In genomic region chr7:134943785-134944400, GRCh38 we compare ENCODE assay signal across 8 cellular contexts. TPM values are rescaled to one million over a fixed set of nuclear protein-coding genes. Genes with fewer than 3 reads are reported as not detected.
A peak's percentile ranks its signal among the peaks of the same experiment; 100 is the strongest.
DNase-seq lines count a peak whose midpoint lies in the region; ATAC-seq and TF ChIP-seq lines count a peak whose summit lies in the region.

No MANE protein-coding gene starts in this region.

- intact Hi-C loops in PC-3 (cut with micrococcal nuclease): loop anchor here (1.0 to 5.0 kb wide), 5 partner anchors 65 to 311 kb away; partner anchors contain the start of gene CALD1

- H3K4me3 Mint-ChIP-seq in endothelial cell (ENCODE audit: unreplicated experiment): no peak overlapping the region

- H3K4me1 ChIP-seq in PC-3 (ENCODE audit: insufficient read depth, low read length) (no peaks in the 10 kb centered on the region), hepatocyte (ENCODE audit: insufficient read depth) (peaks cover 24% of the 10 kb centered on the region)
- H3K4me1 ChIP-seq in effector memory CD4-positive, alpha-beta T cell (ENCODE audit: control insufficient read depth, insufficient read depth, low read length, poor library complexity, severe bottlenecking): no peaks in the 10 kb centered on the region

- H3K27me3 ChIP-seq in PC-3 (ENCODE audit: low read length): no peaks in the 10 kb centered on the region
- no peaks in the 10 kb centered on the region for H3K27me3 ChIP-seq in hepatocyte
- no peaks in the 10 kb centered on the region for H3K27me3 ChIP-seq in effector memory CD4-positive, alpha-beta T cell (replicated peaks; ENCODE audit: control insufficient read depth, insufficient read depth, low read length, poor library complexity, severe bottlenecking)

- no peaks in the 10 kb centered on the region for H3K36me3 ChIP-seq in PC-3 (ENCODE audit: low read depth, low read length)
- no peaks in the 10 kb centered on the region for H3K36me3 ChIP-seq in hepatocyte (replicated peaks; ENCODE audit: insufficient read depth, low read depth)
- no peaks in the 10 kb centered on the region for H3K36me3 ChIP-seq in effector memory CD4-positive, alpha-beta T cell (ENCODE audit: control insufficient read depth, insufficient read depth, low read length)

- ATAC-seq in HG02885 (IDR thresholded peaks at IDR 0.05; ENCODE audit: poor library complexity, unreplicated experiment) (peak; percentile 69), PC-3 (peak; percentile 96)

- POLR2A ChIA-PET in PC-3 (lab: Charles Lee; ENCODE audit: unreplicated experiment): no interaction called here

- peaks cover 28% of the 10 kb centered on the region for H3K36me3 Mint-ChIP-seq in endothelial cell (ENCODE audit: low read depth, unreplicated experiment)

- CTCF ChIA-PET in PC-3 (lab: Charles Lee): interaction anchor here (0.6 to 1.1 kb wide), 4 partner anchors 45 to 330 kb away, joined by 3 to 4 read pairs (median 3); no protein-coding TSS in a partner anchor

- no peak overlapping the region for H3K4me2 ChIP-seq in PC-3 (ENCODE audit: low read length)
- no peak overlapping the region for H3K4me2 ChIP-seq in hepatocyte

- no TSS peak for BruUV-seq in PC-3 (replicated peaks; lab: Mats Ljungman, UMichigan)

- H2AFZ ChIP-seq in PC-3 (ENCODE audit: low read length): no peak overlapping the region
- H2AFZ ChIP-seq in hepatocyte: no peak overlapping the region

- H3F3A ChIP-seq in PC-3 (ENCODE audit: low read length, unreplicated experiment): no peaks in the 10 kb centered on the region

- WGBS in hepatocyte (ENCODE audit: low lambda C conversion rate, missing lambda C conversion rate): 72% methylated on average over 3 of the region's 3 CpGs

- H4K20me1 ChIP-seq in PC-3 (ENCODE audit: low read length): no peaks in the 10 kb centered on the region
- H4K20me1 ChIP-seq in hepatocyte (ENCODE audit: insufficient read depth, poor library complexity, severe bottlenecking): no peaks in the 10 kb centered on the region

- H3K27ac ChIP-seq in PC-3 (ENCODE audit: low read length) (no peak overlapping the region), hepatocyte (no peak overlapping the region)
- no peak overlapping the region for H3K27ac ChIP-seq in effector memory CD4-positive, alpha-beta T cell (ENCODE audit: insufficient read depth, low read length, poor library complexity, severe bottlenecking)

- no peak overlapping the region for H3K27ac Mint-ChIP-seq in endothelial cell (ENCODE audit: unreplicated experiment)

- H3K4me3 ChIP-seq in PC-3 (ENCODE audit: low read length) (no peak overlapping the region), hepatocyte (no peak overlapping the region)
- H3K4me3 ChIP-seq in effector memory CD4-positive, alpha-beta T cell (ENCODE audit: insufficient read depth, low read depth, low read length, poor library complexity, severe bottlenecking): no peak overlapping the region

- no peaks in the 10 kb centered on the region for H3K79me2 ChIP-seq in PC-3 (ENCODE audit: low read length)
- no peaks in the 10 kb centered on the region for H3K79me2 ChIP-seq in hepatocyte

- no peaks in the 10 kb centered on the region for H3K9me3 Mint-ChIP-seq in endothelial cell (ENCODE audit: unreplicated experiment)

- H3K9ac ChIP-seq in PC-3 (ENCODE audit: low read length): no peak overlapping the region

- H3K9me3 ChIP-seq in PC-3 (ENCODE audit: low read length) (no peaks in the 10 kb centered on the region), hepatocyte (ENCODE audit: low read depth) (no peaks in the 10 kb centered on the region)
- H3K9me3 ChIP-seq in effector memory CD4-positive, alpha-beta T cell (ENCODE audit: control insufficient read depth, low read length): no peaks in the 10 kb centered on the region

- TF ChIP-seq CTCF in PC-3 (conservative IDR thresholded peaks at IDR 0.05; ENCODE audit: low read depth, low read length): peak; percentile 78
- TF ChIP-seq CTCF in hepatocyte (IDR thresholded peaks at IDR 0.05; ENCODE audit: poor library complexity): peak; percentile 56
- TF ChIP-seq CTCF in endothelial cell (IDR thresholded peaks at IDR 0.05; ENCODE audit: unreplicated experiment): no peak

- peaks cover 3% of the 10 kb centered on the region for H3K27me3 Mint-ChIP-seq in endothelial cell (ENCODE audit: unreplicated experiment)

- H3K9me2 ChIP-seq in PC-3 (replicated peaks; ENCODE audit: low read length) (no peaks in the 10 kb centered on the region), hepatocyte (replicated peaks; ENCODE audit: insufficient read depth) (no peaks in the 10 kb centered on the region)

- peaks cover 12% of the 10 kb centered on the region for H3K4me1 Mint-ChIP-seq in endothelial cell (ENCODE audit: unreplicated experiment)

- DNase-seq in NCI-H345 (lab: John Stamatoyannopoulos, UW) (peak; percentile 9), NCI-H345 treated with DMSO at 0.1 percent for 48 hours (lab: John Stamatoyannopoulos, UW; ENCODE audit: unreplicated experiment) (no peak), PC-3 (peak; percentile 74), hepatocyte (ENCODE audit: low spot score) (peak; percentile 46), NCI-H1930 (lab: John Stamatoyannopoulos, UW) (no peak), endothelial cell (ENCODE audit: low spot score) (no peak)
- DNase-seq in effector memory CD4-positive, alpha-beta T cell: no peak

RNA-seq across cellular contexts. Expression of gene AGBL3, which starts 42.4 kb away (rescaled TPM):
- total RNA-seq in PC-3 (2014; rRNA removed) (1.9 and 2.5 TPM in 2 replicates), hepatocyte (4.4 and 6.4 TPM in 2 replicates), endothelial cell (ENCODE audit: unreplicated experiment) (3.0 TPM)
- polyA plus RNA-seq in hepatocyte: 2.3 and 3.4 TPM in 2 replicates

Comparison
In these comparisons a context has a peak if more than half of its experiments do, and no peak if none do; other contexts are left out.
1. DNase-seq: peak in NCI-H345 (single experiment), PC-3 (single experiment) and hepatocyte (single experiment); none in NCI-H345 treated with DMSO at 0.1 percent for 48 hours (single experiment), NCI-H1930 (0 of 2), effector memory CD4-positive, alpha-beta T cell (0 of 3) and endothelial cell (single experiment).